ENCODE assay signal across 17 cellular contexts in genomic region chr7:48213226-48213625, GRCh38. TPM values are rescaled to one million over a fixed set of nuclear protein-coding genes. Genes with fewer than 3 reads are reported as not detected.
DNase-seq lines count a peak whose midpoint lies in the region; FAIRE-seq and TF ChIP-seq lines count a peak whose summit lies in the region.
"Had no signal": no experiment of that assay in that cellular context is flagged by ENCODE, and none has a peak within 500 bp of the region (broad histone marks: within the 10 kb centered on the region; RNA-seq: fewer than 3 reads in every experiment).

No MANE protein-coding gene starts in this region.

- H3K9ac ChIP-seq in mesenchymal stem cell (ENCODE audit: low read length): no peak overlapping the region
- H3K9ac ChIP-seq: BLaER1 treated with 17β-estradiol and CSF1 and Interleukin-3, amounts not matched to agents 10 nM and 100 nM; GM23248 had no signal

- H2BK120ac ChIP-seq in mesenchymal stem cell (ENCODE audit: low read depth, low read length): no peak overlapping the region

- no peak overlapping the region for H2BK12ac ChIP-seq in mesenchymal stem cell (ENCODE audit: low read length in 2 of 2)

- H4K91ac ChIP-seq in mesenchymal stem cell (ENCODE audit: low read length): no peak overlapping the region

- WGBS in mesenchymal stem cell: 90% methylated on average over 1 of the region's 1 CpG

- intact Hi-C loops in Calu3 (cut with micrococcal nuclease; ENCODE audit: unreplicated experiment): no loop called here

- no peak overlapping the region for H2BK15ac ChIP-seq in mesenchymal stem cell (ENCODE audit: low read depth, poor library complexity, severe bottlenecking)

- H3K36me3 Mint-ChIP-seq in Calu3 (ENCODE audit: insufficient read depth, unreplicated experiment): peaks cover 6% of the 10 kb centered on the region
- H3K36me3 Mint-ChIP-seq: CD4-positive, CD25-positive, alpha-beta regulatory T cell had no signal

- H3K4me1 ChIP-seq in neutrophil (ENCODE audit: control insufficient read depth in 1 of 2, insufficient read depth in 1 of 2, low read depth in 1 of 2, low read length in 1 of 2) (peaks cover 13 to 17% of the 10 kb centered on the region in 2 experiments), mesenchymal stem cell (ENCODE audit: control insufficient read depth, insufficient read depth, low read depth, low read length) (no peaks in the 10 kb centered on the region)
- H3K4me1 ChIP-seq: BLaER1 treated with 17β-estradiol and CSF1 and Interleukin-3, amounts not matched to agents 10 nM and 100 nM had no signal

- H3K4me1 Mint-ChIP-seq in Calu3 (ENCODE audit: low read depth, unreplicated experiment): peaks cover 33% of the 10 kb centered on the region
- H3K4me1 Mint-ChIP-seq: CD4-positive, CD25-positive, alpha-beta regulatory T cell had no signal

- no TSS peak for BruUV-seq in Calu3 (replicated peaks; lab: Mats Ljungman, UMichigan)

- H3K27me3 ChIP-seq in bronchial epithelial cell (ENCODE audit: control insufficient read depth, insufficient read depth, low read length) (no peaks in the 10 kb centered on the region), neutrophil (no peaks in the 10 kb centered on the region), mesenchymal stem cell (ENCODE audit: control insufficient read depth in 1 of 2, insufficient read depth in 1 of 2, low read length in 2 of 2) (no peaks in the 10 kb centered on the region)
- H3K27me3 ChIP-seq: BLaER1 treated with 17β-estradiol and CSF1 and Interleukin-3, amounts not matched to agents 10 nM and 100 nM had no signal

- H3K23ac ChIP-seq in mesenchymal stem cell (ENCODE audit: low read length in 2 of 2): no peak overlapping the region

- no peak overlapping the region for H2AFZ ChIP-seq in mesenchymal stem cell (ENCODE audit: low read depth, low read length)
- H2AFZ ChIP-seq: GM23248 had no signal

- H2AK5ac ChIP-seq in mesenchymal stem cell (ENCODE audit: low read length, severe bottlenecking): no peak overlapping the region

- H3K4me3 Mint-ChIP-seq in Calu3 (ENCODE audit: low read depth, unreplicated experiment): no peak overlapping the region
- H3K4me3 Mint-ChIP-seq: CD4-positive, CD25-positive, alpha-beta regulatory T cell had no signal

- no peak overlapping the region for H3K4ac ChIP-seq in mesenchymal stem cell (ENCODE audit: low read depth in 1 of 2, low read length in 2 of 2)

- H3K9me3 ChIP-seq in neutrophil (no peaks in the 10 kb centered on the region), mesenchymal stem cell (ENCODE audit: control insufficient read depth, low read length) (peaks cover 22% of the 10 kb centered on the region)

- H3K36me3 ChIP-seq in bronchial epithelial cell (ENCODE audit: control insufficient read depth, insufficient read depth, low read length) (no peaks in the 10 kb centered on the region), neutrophil (peaks cover 28% of the 10 kb centered on the region), mesenchymal stem cell (ENCODE audit: control insufficient read depth in 1 of 2, insufficient read depth in 2 of 2, low read depth in 1 of 2, low read length in 2 of 2) (no peaks in the 10 kb centered on the region)

- no peak overlapping the region for H3K18ac ChIP-seq in mesenchymal stem cell (ENCODE audit: low read depth in 1 of 2, low read length in 2 of 2)

- H3K4me3 ChIP-seq in bronchial epithelial cell (ENCODE audit: low read depth, low read length): no peak overlapping the region
- H3K4me3 ChIP-seq in neutrophil (ENCODE audit: low read depth in 1 of 2, low read length in 1 of 2): no peak overlapping the region
- no peak overlapping the region for H3K4me3 ChIP-seq in mesenchymal stem cell (ENCODE audit: insufficient read depth in 1 of 2, low read depth in 1 of 2, low read length in 2 of 2)
- H3K4me3 ChIP-seq: BLaER1 treated with 17β-estradiol and CSF1 and Interleukin-3, amounts not matched to agents 10 nM and 100 nM; GM23248 had no signal

- H3K27ac ChIP-seq in neutrophil (peak overlapping the region; percentile 2), mesenchymal stem cell (ENCODE audit: low read length, poor library complexity, severe bottlenecking) (no peak overlapping the region)
- H3K27ac ChIP-seq: BLaER1 treated with 17β-estradiol and CSF1 and Interleukin-3, amounts not matched to agents 10 nM and 100 nM; GM23248; HL-60 had no signal

- H3K9me3 Mint-ChIP-seq in Calu3 (ENCODE audit: low read depth, unreplicated experiment): peaks cover 11% of the 10 kb centered on the region

- no peaks in the 10 kb centered on the region for H3K27me3 Mint-ChIP-seq in Calu3 (ENCODE audit: unreplicated experiment)

- FAIRE-seq in bronchial epithelial cell (lab: Jason Lieb, UNC): no peak
- FAIRE-seq: H54 had no signal

- H3K14ac ChIP-seq in mesenchymal stem cell (ENCODE audit: low read length in 2 of 2): no peak overlapping the region

- H3K4me2 ChIP-seq in mesenchymal stem cell (ENCODE audit: low read length, poor library complexity, severe bottlenecking): no peak overlapping the region
- H3K4me2 ChIP-seq: BLaER1 treated with 17β-estradiol and CSF1 and Interleukin-3, amounts not matched to agents 10 nM and 100 nM had no signal

- TF ChIP-seq CTCF in bronchial epithelial cell (IDR thresholded peaks at IDR 0.05; ENCODE audit: insufficient read depth, low read length, severe bottlenecking) (no peak), neutrophil (IDR thresholded peaks at IDR 0.05) (no peak), Calu3 (IDR thresholded peaks at IDR 0.05; ENCODE audit: unreplicated experiment) (no peak)

- DNase-seq in ELR (ENCODE audit: low read depth) (peak; percentile 1), LHCN-M2 (ENCODE audit: low read depth) (peak; percentile 15), bronchial epithelial cell (ENCODE audit: low read depth) (peak; percentile 3), GM03348 (ENCODE audit: low spot score) (no peak), Calu3 (no peak), anterior cingulate cortex (lab: John Stamatoyannopoulos, UW) (no peak), mesenchymal stem cell (no peak)
- DNase-seq: ACHN; CD4-positive, CD25-positive, alpha-beta regulatory T cell; DMS79; EL; GF-D8; GM23248 had no signal

- H3K27ac Mint-ChIP-seq in Calu3 (ENCODE audit: unreplicated experiment): no peak overlapping the region
- H3K27ac Mint-ChIP-seq: CD4-positive, CD25-positive, alpha-beta regulatory T cell had no signal

- no peak overlapping the region for H4K8ac ChIP-seq in mesenchymal stem cell (ENCODE audit: low read length)

- CTCF ChIA-PET in Calu3 (lab: Charles Lee): no interaction called here

- H3K79me1 ChIP-seq in mesenchymal stem cell (replicated peaks; ENCODE audit: low read length, poor library complexity, severe bottlenecking): no peaks in the 10 kb centered on the region

- H2BK5ac ChIP-seq in mesenchymal stem cell (ENCODE audit: low read depth, low read length, poor library complexity, severe bottlenecking): no peak overlapping the region

RNA-seq across cellular contexts. Expression of gene ABCA13, which starts 42.0 kb away (rescaled TPM):
- 2.9 and 3.4 TPM in 2 replicates for total RNA-seq in LHCN-M2 (2014; rRNA removed)
- 0.75 TPM for polyA plus RNA-seq in LHCN-M2 (2012)
- 0.79 and 1.2 TPM in 2 replicates for total RNA-seq in bronchial epithelial cell
- total RNA-seq in Calu3 (2022): 9.4 and 12.1 TPM in 2 replicates
- polyA plus RNA-seq in mesenchymal stem cell (2013, experiment 1 of 2): 0.01 TPM
- polyA plus RNA-seq in mesenchymal stem cell (2013, experiment 2 of 2): not detected
- polyA plus RNA-seq: CD4-positive, CD25-positive, alpha-beta regulatory T cell; GM23248 had no signal

Comparison
In these comparisons a context has a peak if more than half of its experiments do, and no peak if none do; other contexts are left out.
1. DNase-seq: peak in ELR (single experiment), LHCN-M2 (single experiment) and bronchial epithelial cell (single experiment); none in GM03348 (single experiment), Calu3 (single experiment), anterior cingulate cortex (0 of 58) and mesenchymal stem cell (single experiment).